In the genomic region with DNA sequence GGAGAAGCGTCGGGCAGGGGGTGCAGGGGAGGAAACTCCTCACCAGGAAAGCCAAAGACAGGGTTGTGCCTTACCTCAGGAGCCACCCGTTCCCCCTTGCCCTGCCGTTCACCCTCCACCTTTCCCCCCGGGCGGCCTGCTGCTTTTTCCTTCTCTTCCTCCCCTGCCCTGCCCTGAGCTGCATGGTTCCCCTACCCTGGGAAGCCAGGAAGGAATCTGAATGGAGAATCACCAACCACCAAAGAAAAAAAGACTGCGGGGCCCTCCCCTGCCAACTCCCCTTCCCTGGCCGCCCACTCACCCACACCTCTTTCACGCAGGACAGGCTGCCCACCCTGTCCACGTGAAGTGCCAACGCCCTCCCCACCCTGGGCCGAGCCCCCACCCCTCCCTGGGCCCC, we compare ENCODE assay signal across 1 cellular context.
TF ChIP-seq lines count a peak whose summit lies in the region.

No MANE protein-coding gene starts in this region.

TF ChIP-seq in HepG2, 621 proteins besides CTCF, POLR2A, EP300 and RAD21:
- TF ChIP-seq ZNF629 (CRISPR knock-in tag; conservative IDR thresholded peaks at IDR 0.05) = no peak
- TF ChIP-seq ZNF234 (CRISPR knock-in tag; conservative IDR thresholded peaks at IDR 0.05) = 0 out of 2 replicates have a peak, but pooled peaks have one; percentile 3
- TF ChIP-seq ZC3H13 (CRISPR knock-in tag; IDR thresholded peaks at IDR 0.05) = 0 out of 2 replicates have a peak, but pooled peaks have one; percentile 40
- TF ChIP-seq, protein P1, sequence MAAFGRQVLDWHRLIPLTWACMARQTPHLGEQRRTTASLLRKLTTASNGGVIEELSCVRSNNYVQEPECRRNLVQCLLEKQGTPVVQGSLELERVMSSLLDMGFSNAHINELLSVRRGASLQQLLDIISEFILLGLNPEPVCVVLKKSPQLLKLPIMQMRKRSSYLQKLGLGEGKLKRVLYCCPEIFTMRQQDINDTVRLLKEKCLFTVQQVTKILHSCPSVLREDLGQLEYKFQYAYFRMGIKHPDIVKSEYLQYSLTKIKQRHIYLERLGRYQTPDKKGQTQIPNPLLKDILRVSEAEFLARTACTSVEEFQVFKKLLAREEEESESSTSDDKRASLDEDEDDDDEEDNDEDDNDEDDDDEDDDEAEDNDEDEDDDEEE (CRISPR knock-in tag; IDR thresholded peaks at IDR 0.05) = no peak
- no peak for TF ChIP-seq HOXA3 (CRISPR knock-in tag; IDR thresholded peaks at IDR 0.05)
- peak; percentile 53; the same call in 1 of the 2 replicates for TF ChIP-seq ZC3H4 (CRISPR knock-in tag; IDR thresholded peaks at IDR 0.05; ENCODE audit: borderline replicate concordance)
- TF ChIP-seq, protein P2, sequence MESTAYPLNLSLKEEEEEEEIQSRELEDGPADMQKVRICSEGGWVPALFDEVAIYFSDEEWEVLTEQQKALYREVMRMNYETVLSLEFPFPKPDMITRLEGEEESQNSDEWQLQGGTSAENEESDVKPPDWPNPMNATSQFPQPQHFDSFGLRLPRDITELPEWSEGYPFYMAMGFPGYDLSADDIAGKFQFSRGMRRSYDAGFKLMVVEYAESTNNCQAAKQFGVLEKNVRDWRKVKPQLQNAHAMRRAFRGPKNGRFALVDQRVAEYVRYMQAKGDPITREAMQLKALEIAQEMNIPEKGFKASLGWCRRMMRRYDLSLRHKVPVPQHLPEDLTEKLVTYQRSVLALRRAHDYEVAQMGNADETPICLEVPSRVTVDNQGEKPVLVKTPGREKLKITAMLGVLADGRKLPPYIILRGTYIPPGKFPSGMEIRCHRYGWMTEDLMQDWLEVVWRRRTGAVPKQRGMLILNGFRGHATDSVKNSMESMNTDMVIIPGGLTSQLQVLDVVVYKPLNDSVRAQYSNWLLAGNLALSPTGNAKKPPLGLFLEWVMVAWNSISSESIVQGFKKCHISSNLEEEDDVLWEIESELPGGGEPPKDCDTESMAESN (CRISPR knock-in tag; conservative IDR thresholded peaks at IDR 0.05) = no peak
- no peak for TF ChIP-seq ZNF557 (CRISPR knock-in tag; IDR thresholded peaks at IDR 0.05)
- peak; percentile 3 for TF ChIP-seq SRSF1 (optimal IDR thresholded peaks at IDR 0.05; ENCODE audit: low read depth, low read length)
